Comparison of ENCODE assay signal across 28 cellular contexts in the genomic region with DNA sequence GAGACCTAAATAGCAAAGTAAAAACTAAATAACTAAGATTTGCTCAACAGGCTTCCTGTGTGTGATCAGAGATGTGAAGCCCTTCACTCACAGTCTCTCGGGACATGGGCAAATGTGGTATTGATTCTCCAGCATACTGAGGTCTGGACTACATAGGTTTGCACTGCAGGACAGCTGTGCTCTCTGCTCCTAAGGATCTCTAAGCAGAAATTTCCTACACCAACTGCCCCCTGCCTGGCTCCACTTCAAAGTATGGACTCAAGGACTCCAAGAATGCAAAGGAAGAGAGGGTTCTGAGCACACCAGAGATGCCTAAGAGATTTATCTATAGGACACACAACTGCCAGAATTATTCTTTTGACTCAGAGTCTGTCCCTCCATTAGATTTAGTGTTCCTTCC.
DNase-seq lines count a peak whose midpoint lies in the region; ATAC-seq and TF ChIP-seq lines count a peak whose summit lies in the region.
"Had no signal": no experiment of that assay in that cellular context is flagged by ENCODE, and none has a peak within 500 bp of the region (broad histone marks: within the 10 kb centered on the region; RNA-seq: fewer than 3 reads in every experiment).

No MANE protein-coding gene starts in this region.

- POLR2A ChIA-PET in IMR-90 (lab: Charles Lee; ENCODE audit: unreplicated experiment), result interaction anchor here (0.6 kb wide), 1 partner anchor 22 kb away, joined by 3 read pairs; no protein-coding TSS in a partner anchor
- POLR2A ChIA-PET in A673 (lab: Charles Lee; ENCODE audit: low non-redundant PET), result no interaction called here

- H2AFZ ChIP-seq in IMR-90 (replicated peaks; ENCODE audit: low read length, poor library complexity) (peak overlapping the region; percentile 67), osteoblast (ENCODE audit: low read length) (no peak overlapping the region)

- H3K79me1 ChIP-seq in IMR-90 (ENCODE audit: low read depth in 1 of 2, low read length in 2 of 2), result peaks cover 2 to 40% of the 10 kb centered on the region in 2 experiments; a peak in 3 of 4 replicates

- peak overlapping the region; percentile 49 for H3K9ac ChIP-seq in BLaER1
- peak overlapping the region; percentile 33; the same call in 1 of the 2 replicates for H3K9ac ChIP-seq in IMR-90 (ENCODE audit: low read depth, low read length)
- no peak overlapping the region for H3K9ac ChIP-seq in endodermal cell (ENCODE audit: extremely low read depth, low read length, poor library complexity, severe bottlenecking)

- peak overlapping the region; percentile 87 for H3K4me2 ChIP-seq in BLaER1
- no peak overlapping the region for H3K4me2 ChIP-seq in IMR-90 (ENCODE audit: low read depth, low read length)
- H3K4me2 ChIP-seq in osteoblast (ENCODE audit: insufficient read depth, low read length), result peak overlapping the region; percentile 1

- no peak for ATAC-seq in IMR-90 (ENCODE audit: low read depth)
- ATAC-seq: activated CD8-positive, alpha-beta T cell treated with anti-CD3 and anti-CD28 coated beads for 36 hours; activated T-helper 17 cell treated with anti-CD3 and anti-CD28 coated beads, Interleukin-2, amount 50 U/mL, for 72 hours; gastroesophageal sphincter; left ventricle myocardium superior; naive thymus-derived CD8-positive, alpha-beta T cell; T-helper 17 cell had no signal

- H2BK120ac ChIP-seq in IMR-90 (ENCODE audit: low read depth, low read length), result peak overlapping the region; percentile 91

- H4K91ac ChIP-seq in IMR-90 (ENCODE audit: insufficient read depth, low read depth, low read length), result peak overlapping the region; percentile 53

- peak overlapping the region; percentile 52 for H4K5ac ChIP-seq in IMR-90 (ENCODE audit: low read depth, low read length)

- H3K18ac ChIP-seq in IMR-90 (ENCODE audit: low read depth, low read length), result peak overlapping the region; percentile 81

- CTCF ChIA-PET in IMR-90 (lab: Yijun Ruan, JAX) (no interaction called here), A673 (lab: Charles Lee) (no interaction called here)

- H3K27me3 Mint-ChIP-seq in endodermal cell (ENCODE audit: insufficient read depth), result no peaks in the 10 kb centered on the region
- H3K27me3 Mint-ChIP-seq: activated CD8-positive, alpha-beta T cell treated with anti-CD3 and anti-CD28 coated beads for 36 hours; activated naive CD8-positive, alpha-beta T cell; activated T-helper 17 cell treated with anti-CD3 and anti-CD28 coated beads, Interleukin-2, amount 50 U/mL, for 72 hours; T-helper 17 cell had no signal

- no peak overlapping the region for H3K4me3 Mint-ChIP-seq in endodermal cell
- H3K4me3 Mint-ChIP-seq: activated CD8-positive, alpha-beta T cell treated with anti-CD3 and anti-CD28 coated beads for 36 hours; activated naive CD8-positive, alpha-beta T cell; activated T-helper 17 cell treated with anti-CD3 and anti-CD28 coated beads, Interleukin-2, amount 50 U/mL, for 72 hours; mesothelial cell of epicardium; naive thymus-derived CD8-positive, alpha-beta T cell; T-helper 17 cell had no signal

- H3K27me3 ChIP-seq in BLaER1 (no peaks in the 10 kb centered on the region), IMR-90 (ENCODE audit: control insufficient read depth, insufficient read depth, low read length) (no peaks in the 10 kb centered on the region), osteoblast (ENCODE audit: insufficient read depth, low read length) (no peaks in the 10 kb centered on the region), A673 (replicated peaks; ENCODE audit: insufficient read depth, low read depth, low read length, poor library complexity) (no peaks in the 10 kb centered on the region), endodermal cell (ENCODE audit: control insufficient read depth, insufficient read depth, low read length, poor library complexity, severe bottlenecking) (no peaks in the 10 kb centered on the region)
- H3K27me3 ChIP-seq: gastroesophageal sphincter, tibial artery had no signal

- H3K23ac ChIP-seq in IMR-90 (ENCODE audit: low read depth, low read length), result peak overlapping the region; percentile 71

- peaks cover 14% of the 10 kb centered on the region for H3K4me1 Mint-ChIP-seq in endodermal cell
- H3K4me1 Mint-ChIP-seq: activated T-helper 17 cell treated with anti-CD3 and anti-CD28 coated beads, Interleukin-2, amount 50 U/mL, for 72 hours; naive thymus-derived CD8-positive, alpha-beta T cell; T-helper 17 cell had no signal

- in situ Hi-C loops in IMR-90 (cut with MboI; ENCODE audit: low sequenced_read_pairs), result loop anchor here (25.0 kb wide), 1 partner anchor 1171 kb away; no protein-coding TSS in a partner anchor

- dilution Hi-C loops in IMR-90 (cut with HindIII; ENCODE audit: low sequenced_read_pairs, unreplicated experiment), result no loop called here

- H4K20me1 ChIP-seq in BLaER1 (no peaks in the 10 kb centered on the region), IMR-90 (ENCODE audit: insufficient read depth, low read length) (no peaks in the 10 kb centered on the region), osteoblast (ENCODE audit: insufficient read depth, low read length) (no peaks in the 10 kb centered on the region)

- peak overlapping the region; percentile 84 for H3K14ac ChIP-seq in IMR-90 (replicated peaks; ENCODE audit: low read depth, low read length)

- peak overlapping the region; percentile 35 to 81; a peak in 3 of 4 replicates for H4K8ac ChIP-seq in IMR-90 (ENCODE audit: low read depth in 2 of 2, low read length in 2 of 2)

- no CpG with 5 or more reads among the region's 1 CpG for WGBS in IMR-90 (ENCODE audit: extremely low coverage in 2 of 2, insufficient read length in 1 of 2), 2 experiments
- WGBS in endodermal cell (ENCODE audit: insufficient coverage in 1 of 2, insufficient read length in 1 of 2), 2 experiments, result 91 to 100% methylated on average over 1 of the region's 1 CpG

- H3K9me3 Mint-ChIP-seq in endodermal cell, result no peaks in the 10 kb centered on the region
- H3K9me3 Mint-ChIP-seq: activated CD8-positive, alpha-beta T cell treated with anti-CD3 and anti-CD28 coated beads for 36 hours; mesothelial cell of epicardium had no signal

- H2AK9ac ChIP-seq in IMR-90 (replicated peaks; ENCODE audit: low read depth, low read length, poor library complexity), result no peak overlapping the region

- peak overlapping the region; percentile 63; the same call in 2 of the 3 replicates for H2BK15ac ChIP-seq in IMR-90 (ENCODE audit: low read depth, low read length)

- intact Hi-C loops in IMR-90 (cut with micrococcal nuclease), result no loop called here
- intact Hi-C loops in A673 (cut with micrococcal nuclease; ENCODE audit: unreplicated experiment), result no loop called here

- peak overlapping the region; percentile 78 for H2BK20ac ChIP-seq in IMR-90 (ENCODE audit: low read depth, low read length)

- peak overlapping the region; percentile 37; the same call in 1 of the 2 replicates for H3K56ac ChIP-seq in IMR-90 (ENCODE audit: extremely low read depth, insufficient read depth, low read length)

- H3K36me3 Mint-ChIP-seq in endodermal cell (ENCODE audit: low read depth), result peaks cover 35% of the 10 kb centered on the region
- H3K36me3 Mint-ChIP-seq: activated naive CD8-positive, alpha-beta T cell; naive thymus-derived CD8-positive, alpha-beta T cell had no signal

- TF ChIP-seq CTCF in IMR-90 (conservative IDR thresholded peaks at IDR 0.05; ENCODE audit: low read depth, low read length) (no peak), epithelial cell of esophagus (IDR thresholded peaks at IDR 0.05; ENCODE audit: insufficient read depth, low read depth, low read length, missing control alignments) (no peak), osteoblast (IDR thresholded peaks at IDR 0.05; ENCODE audit: extremely low read depth, low read depth, low read length) (no peak), GM20000 (IDR thresholded peaks at IDR 0.05; ENCODE audit: extremely low read depth, missing control alignments) (no peak), A673 (conservative IDR thresholded peaks at IDR 0.05; ENCODE audit: low read depth, low read length) (no peak), endodermal cell (conservative IDR thresholded peaks at IDR 0.05) (no peak)

- H3K27ac ChIP-seq in BLaER1 (peak overlapping the region; percentile 84), IMR-90 (ENCODE audit: insufficient read depth, low read length) (peak overlapping the region; percentile 43; the same call in 1 of the 2 replicates), osteoblast (ENCODE audit: low read depth, low read length) (peak overlapping the region; percentile 86), A673 (ENCODE audit: low read depth, low read length, poor library complexity, severe bottlenecking) (no peak overlapping the region), endodermal cell (ENCODE audit: low read depth, low read length) (no peak overlapping the region)
- H3K27ac ChIP-seq: gastroesophageal sphincter, SK-N-MC, tibial artery had no signal

- no peak overlapping the region for H3K27ac Mint-ChIP-seq in endodermal cell
- H3K27ac Mint-ChIP-seq: activated CD8-positive, alpha-beta T cell treated with anti-CD3 and anti-CD28 coated beads for 36 hours; activated naive CD8-positive, alpha-beta T cell; activated T-helper 17 cell treated with anti-CD3 and anti-CD28 coated beads, Interleukin-2, amount 50 U/mL, for 72 hours; mesothelial cell of epicardium; naive thymus-derived CD8-positive, alpha-beta T cell; T-helper 17 cell had no signal

- TF ChIP-seq RAD21 in IMR-90 (IDR thresholded peaks at IDR 0.05; ENCODE audit: low read length), result no peak

- H2AK5ac ChIP-seq in IMR-90 (ENCODE audit: low read depth, low read length), result peak overlapping the region; percentile 73

- BruUV-seq in IMR-90 (replicated peaks; lab: Mats Ljungman, UMichigan) (no TSS peak), A673 (replicated peaks; lab: Mats Ljungman, UMichigan) (no TSS peak)

- H3K36me3 ChIP-seq in BLaER1 (peaks cover 5% of the 10 kb centered on the region; the same call in 1 of the 2 replicates), IMR-90 (ENCODE audit: control insufficient read depth, insufficient read depth, low read length) (peaks cover 12% of the 10 kb centered on the region), osteoblast (ENCODE audit: insufficient read depth, low read length) (no peaks in the 10 kb centered on the region), A673 (ENCODE audit: insufficient read depth, low read length, poor library complexity, severe bottlenecking) (no peaks in the 10 kb centered on the region), endodermal cell (ENCODE audit: control insufficient read depth, insufficient read depth, low read length) (peaks cover 54% of the 10 kb centered on the region)
- H3K36me3 ChIP-seq: tibial artery had no signal

- H3K79me2 ChIP-seq in osteoblast (ENCODE audit: insufficient read depth, low read length), result no peaks in the 10 kb centered on the region

- 0 out of 2 replicates have a peak overlapping the region, but pooled peaks have one; percentile 16 for H3K4me3 ChIP-seq in BLaER1
- no peak overlapping the region for H3K4me3 ChIP-seq in IMR-90 (ENCODE audit: insufficient read depth, low read depth, low read length)
- no peak overlapping the region for H3K4me3 ChIP-seq in epithelial cell of esophagus (ENCODE audit: low read length)
- H3K4me3 ChIP-seq in osteoblast (ENCODE audit: insufficient read depth, low read length), result no peak overlapping the region
- no peak overlapping the region for H3K4me3 ChIP-seq in A673 (ENCODE audit: low read depth, low read length, poor library complexity, severe bottlenecking)
- H3K4me3 ChIP-seq in endodermal cell (ENCODE audit: low read length), result no peak overlapping the region
- H3K4me3 ChIP-seq: gastroesophageal sphincter, SK-N-MC, tibial artery had no signal

- peaks cover 16% of the 10 kb centered on the region for H3K9me1 ChIP-seq in IMR-90 (ENCODE audit: insufficient read depth, low read length)

- TF ChIP-seq POLR2A in IMR-90 (IDR thresholded peaks at IDR 0.05; ENCODE audit: low read depth, low read length), result no peak

- peak; percentile 44 for DNase-seq in IMR-90
- DNase-seq in epithelial cell of esophagus (ENCODE audit: low read depth), result peak; percentile 2
- DNase-seq in osteoblast (ENCODE audit: insufficient read length, low spot score, missing footprints), result no peak
- DNase-seq in Ammon's horn (ENCODE audit: low spot score), result no peak
- no peak for DNase-seq in GM20000 (ENCODE audit: low spot score)
- no peak for DNase-seq in A673 (ENCODE audit: low spot score)
- DNase-seq in endodermal cell, result no peak
- DNase-seq: ACHN; activated CD4-positive, CD25-positive, alpha-beta regulatory T cell treated with anti-CD3 and anti-CD28 coated beads, Interleukin-2, amount 50 U/mL, for 72 hours; activated CD8-positive, alpha-beta T cell treated with anti-CD3 and anti-CD28 coated beads for 36 hours; C1 segment of cervical spinal cord; cerebellar nuclear complex; COR-L47; hypothalamus; Karpas-422; left ventricle myocardium superior; naive thymus-derived CD8-positive, alpha-beta T cell; NCI-H1694 treated with DMSO at 0.1 percent for 48 hours; nucleus accumbens; stimulated activated CD4-positive, alpha-beta T cell treated with anti-CD3 and anti-CD28 coated beads, Interleukin-2, amount 100 ng/mL, for 24 hours; T-helper 17 cell; tibial artery had no signal

- H2BK5ac ChIP-seq in IMR-90 (ENCODE audit: low read depth, low read length, poor library complexity, severe bottlenecking), result peak overlapping the region; percentile 79

- H3K9me3 ChIP-seq in BLaER1 (0 out of 2 replicates have a peak, but pooled peaks cover 6% of the 10 kb centered on the region), IMR-90 (ENCODE audit: control insufficient read depth, insufficient read depth, low read length) (no peaks in the 10 kb centered on the region), osteoblast (ENCODE audit: low read depth, low read length) (no peaks in the 10 kb centered on the region), A673 (ENCODE audit: low read depth, low read length, poor library complexity, severe bottlenecking) (peaks cover 5% of the 10 kb centered on the region), endodermal cell (ENCODE audit: control insufficient read depth, low read length) (no peaks in the 10 kb centered on the region)
- H3K9me3 ChIP-seq: gastroesophageal sphincter, tibial artery had no signal

- peak overlapping the region; percentile 86 for H3K4ac ChIP-seq in IMR-90 (ENCODE audit: low read depth, low read length)

- H3K4me1 ChIP-seq in BLaER1 (peaks cover 94% of the 10 kb centered on the region), IMR-90 (ENCODE audit: control insufficient read depth, insufficient read depth, low read length) (peaks cover 23% of the 10 kb centered on the region), osteoblast (ENCODE audit: insufficient read depth, low read length) (peaks cover 46% of the 10 kb centered on the region), A673 (ENCODE audit: insufficient read depth, low read length, poor library complexity, severe bottlenecking) (no peaks in the 10 kb centered on the region), endodermal cell (ENCODE audit: control insufficient read depth, insufficient read depth, low read length) (peaks cover 16% of the 10 kb centered on the region)
- H3K4me1 ChIP-seq: gastroesophageal sphincter had no signal

Comparison
In these comparisons a context has a peak if more than half of its experiments do, and no peak if none do; other contexts are left out.
1. H3K27ac ChIP-seq: peak in BLaER1 (single experiment), IMR-90 (single experiment) and osteoblast (single experiment); none in A673 (single experiment) and endodermal cell (single experiment).
2. DNase-seq: peak in IMR-90 (single experiment) and epithelial cell of esophagus (single experiment); none in osteoblast (single experiment), Ammon's horn (single experiment), GM20000 (single experiment), A673 (single experiment) and endodermal cell (single experiment).